In the genomic region with DNA sequence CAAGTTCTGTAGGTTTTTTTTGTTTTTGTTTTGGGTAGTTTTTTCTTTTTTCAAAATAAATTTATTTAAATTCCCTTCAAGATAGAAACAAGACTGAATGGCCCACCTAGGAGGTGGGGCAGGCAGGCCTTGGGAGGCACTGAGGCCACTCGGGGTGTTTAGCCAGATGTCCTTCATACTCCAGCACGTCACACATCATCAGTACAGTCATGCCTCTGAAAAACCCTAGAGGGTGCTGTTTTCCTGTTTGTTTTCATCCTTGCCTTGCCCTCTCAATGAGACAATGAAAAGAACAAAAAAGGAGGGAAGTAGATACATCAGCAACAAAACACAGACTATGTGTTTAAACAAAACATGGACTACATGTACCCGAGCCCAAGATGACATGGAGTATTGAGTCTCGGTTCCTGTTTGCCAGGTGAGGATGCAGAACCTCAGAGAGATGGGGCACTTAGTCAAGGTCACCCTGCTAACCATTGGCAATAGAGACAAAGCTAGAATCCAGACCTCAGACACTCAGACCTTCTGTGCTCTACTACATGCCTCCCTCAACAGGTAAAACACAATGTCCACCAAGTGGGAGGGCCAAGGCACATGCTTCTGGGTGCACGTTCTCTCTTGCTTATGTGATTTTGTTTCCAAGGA, we compare ENCODE assay signal across 1 cellular context.
A peak's percentile ranks its signal among the peaks of the same experiment; 100 is the strongest.
TF ChIP-seq lines count a peak whose summit lies in the region.

No MANE protein-coding gene starts in this region.

TF ChIP-seq in K562, 482 proteins besides CTCF, POLR2A, EP300 and RAD21 (continued from another document):
- TF ChIP-seq ATF1 (CRISPR knock-in tag; IDR thresholded peaks at IDR 0.05) = no peak
- peak; percentile 54; the same call in 1 of the 2 replicates for TF ChIP-seq ATF1 (tag; IDR thresholded peaks at IDR 0.05)
